In genomic region chr6:129731396-129731795, GRCh38 we compare ENCODE assay signal across 27 cellular contexts. TPM values are rescaled to one million over a fixed set of nuclear protein-coding genes. Genes with fewer than 3 reads are reported as not detected.
A peak's percentile ranks its signal among the peaks of the same experiment; 100 is the strongest.
DNase-seq lines count a peak whose midpoint lies in the region; ATAC-seq, FAIRE-seq and TF ChIP-seq lines count a peak whose summit lies in the region.
"Had no signal": no experiment of that assay in that cellular context is flagged by ENCODE, and none has a peak within 500 bp of the region (broad histone marks: within the 10 kb centered on the region; RNA-seq: fewer than 3 reads in every experiment).

No MANE protein-coding gene starts in this region.

- H2AK5ac ChIP-seq in mesendoderm (ENCODE audit: low read length), result no peak overlapping the region

- H2BK120ac ChIP-seq in mesendoderm (ENCODE audit: low read depth, low read length), result no peak overlapping the region

- no peak overlapping the region for H3K23ac ChIP-seq in mesendoderm (ENCODE audit: low read length)

- no peaks in the 10 kb centered on the region for H3K36me3 Mint-ChIP-seq in Calu3 (ENCODE audit: insufficient read depth, unreplicated experiment)
- no peaks in the 10 kb centered on the region for H3K36me3 Mint-ChIP-seq in activated CD4-positive, alpha-beta T cell treated with anti-CD3 and anti-CD28 coated beads, Interleukin-2, amount 10 ng/mL, durations not matched to agents 7 days and 5 days (ENCODE audit: low read depth)
- H3K36me3 Mint-ChIP-seq: CD14-positive monocyte had no signal

- no peaks in the 10 kb centered on the region for H3K9me3 Mint-ChIP-seq in Calu3 (ENCODE audit: low read depth, unreplicated experiment)
- no peaks in the 10 kb centered on the region for H3K9me3 Mint-ChIP-seq in activated CD4-positive, alpha-beta T cell treated with anti-CD3 and anti-CD28 coated beads, Interleukin-2, amount 10 ng/mL, durations not matched to agents 7 days and 5 days
- H3K9me3 Mint-ChIP-seq: activated naive CD8-positive, alpha-beta T cell treated with anti-CD3 and anti-CD28 coated beads, Interleukin-2, amount 10 ng/mL, durations not matched to agents 7 days and 5 days; CD14-positive monocyte; central memory CD8-positive, alpha-beta T cell; stimulated activated naive CD8-positive, alpha-beta T cell treated with anti-CD3 and anti-CD28 coated beads, Interleukin-15, Interleukin-2, amounts not matched to agents 100 ng/mL and 50 ng/mL, for 24 hours; T-helper 1 cell treated with Interleukin-12 subunit alpha and Interleukin-12 subunit beta and Interleukin-4 antibody, amounts not matched to agents 30 μg/mL and 1 μg/mL, for 36 hours had no signal

- no peaks in the 10 kb centered on the region for H3K27me3 Mint-ChIP-seq in Calu3 (ENCODE audit: unreplicated experiment)
- no peaks in the 10 kb centered on the region for H3K27me3 Mint-ChIP-seq in activated CD4-positive, alpha-beta T cell treated with anti-CD3 and anti-CD28 coated beads, Interleukin-2, amount 10 ng/mL, durations not matched to agents 7 days and 5 days
- H3K27me3 Mint-ChIP-seq: activated naive CD8-positive, alpha-beta T cell treated with anti-CD3 and anti-CD28 coated beads, Interleukin-2, amount 10 ng/mL, durations not matched to agents 7 days and 5 days; central memory CD8-positive, alpha-beta T cell; stimulated activated naive CD8-positive, alpha-beta T cell treated with anti-CD3 and anti-CD28 coated beads, Interleukin-15, Interleukin-2, amounts not matched to agents 100 ng/mL and 50 ng/mL, for 24 hours had no signal

- no peaks in the 10 kb centered on the region for H4K20me1 ChIP-seq in KMS-11 (ENCODE audit: insufficient read depth)
- no peaks in the 10 kb centered on the region for H4K20me1 ChIP-seq in GM12878 (ENCODE audit: control insufficient read depth, insufficient read depth)

- ATAC-seq in GM12878, result peak; percentile 24; the same call in 1 of the 3 replicates
- ATAC-seq in GM21367 (IDR thresholded peaks at IDR 0.05; ENCODE audit: unreplicated experiment), result no peak

- no peak overlapping the region for H3K56ac ChIP-seq in mesendoderm (ENCODE audit: low read length)

- BruUV-seq in Calu3 (replicated peaks; lab: Mats Ljungman, UMichigan) (no TSS peak), GM12878 (replicated peaks; lab: Mats Ljungman, UMichigan) (no TSS peak)

- FAIRE-seq in GM12878 (lab: Jason Lieb, UNC), result no peak

- peak overlapping the region; percentile 2 for H3K27ac Mint-ChIP-seq in Calu3 (ENCODE audit: unreplicated experiment)
- no peak overlapping the region for H3K27ac Mint-ChIP-seq in activated CD4-positive, alpha-beta T cell treated with anti-CD3 and anti-CD28 coated beads, Interleukin-2, amount 10 ng/mL, durations not matched to agents 7 days and 5 days

- H2AFZ ChIP-seq in KMS-11 (ENCODE audit: low read depth) (peak overlapping the region; percentile 51), GM12878 (ENCODE audit: control insufficient read depth, low read depth, low read length) (peak overlapping the region; percentile 83)

- H3K4me3 Mint-ChIP-seq in Calu3 (ENCODE audit: low read depth, unreplicated experiment), result no peak overlapping the region
- H3K4me3 Mint-ChIP-seq in activated CD4-positive, alpha-beta T cell treated with anti-CD3 and anti-CD28 coated beads, Interleukin-2, amount 10 ng/mL, durations not matched to agents 7 days and 5 days, result no peak overlapping the region
- H3K4me3 Mint-ChIP-seq: activated naive CD8-positive, alpha-beta T cell treated with anti-CD3 and anti-CD28 coated beads, Interleukin-2, amount 10 ng/mL, durations not matched to agents 7 days and 5 days; CD14-positive monocyte; central memory CD8-positive, alpha-beta T cell; stimulated activated naive CD8-positive, alpha-beta T cell treated with anti-CD3 and anti-CD28 coated beads, Interleukin-15, Interleukin-2, amounts not matched to agents 100 ng/mL and 50 ng/mL, for 24 hours; T-helper 1 cell treated with Interleukin-12 subunit alpha and Interleukin-12 subunit beta and Interleukin-4 antibody, amounts not matched to agents 30 μg/mL and 1 μg/mL, for 36 hours had no signal

- no peak overlapping the region for H3K18ac ChIP-seq in mesendoderm (ENCODE audit: low read length)

- WGBS in GM12878 (ENCODE audit: insufficient coverage, insufficient replicate concordance, low lambda C conversion rate, missing lambda C conversion rate), result 72% methylated on average over 4 of the region's 4 CpGs
- no CpG with 5 or more reads among the region's 4 CpGs for WGBS in mesendoderm (ENCODE audit: extremely low coverage, insufficient coverage, low lambda C conversion rate)

- in situ Hi-C loops in GM12878 (cut with MboI), result no loop called here

- DNase-seq in Calu3, result no peak
- DNase-seq in GM12878 (ENCODE audit: low read depth, low spot score), result no peak
- DNase-seq in mesendoderm, result peak; percentile 86
- no peak for DNase-seq in NCI-H1694 (lab: John Stamatoyannopoulos, UW)
- DNase-seq in NCI-H2196 (lab: John Stamatoyannopoulos, UW; ENCODE audit: unreplicated experiment), result no peak
- no peak for DNase-seq in activated CD4-positive, alpha-beta T cell treated with anti-CD3 and anti-CD28 coated beads, Interleukin-2, amount 10 ng/mL, durations not matched to agents 7 days and 5 days
- DNase-seq: activated CD8-positive, alpha-beta memory T cell treated with anti-CD3 and anti-CD28 coated beads for 24 hours; activated gamma-delta T cell; activated naive CD8-positive, alpha-beta T cell treated with anti-CD3 and anti-CD28 coated beads, Interleukin-2, amount 10 ng/mL, durations not matched to agents 7 days and 5 days; dermis blood vessel endothelial cell; EL; GOT3; KG1; NCI-H187; NCI-H2171 treated with DMSO at 0.1 percent for 48 hours; NCI-H524 treated with DMSO at 0.1 percent for 48 hours; NK-92 treated with Interleukin-12 subunit alpha and Interleukin-12 subunit beta, amount 100 ng/mL, for 24 hours; nucleus accumbens had no signal

- SMC1A ChIA-PET in GM12878 (lab: Charles Lee; ENCODE audit: uncharacterized antibody, unreplicated experiment), result interaction anchor here (0.5 to 11.3 kb wide), 28 partner anchors 8 to 320 kb away, joined by 3 to 407 read pairs (median 5); partner anchors contain the start of gene ARHGAP18

- H3K4ac ChIP-seq in mesendoderm (ENCODE audit: low read depth, low read length), result no peak overlapping the region

- no peak overlapping the region for H4K5ac ChIP-seq in mesendoderm (ENCODE audit: low read length)

- H4K8ac ChIP-seq in mesendoderm (ENCODE audit: low read depth, low read length), result no peak overlapping the region

- CTCF ChIA-PET in Calu3 (lab: Charles Lee) (interaction anchor here (0.5 to 2.8 kb wide), 6 partner anchors 22 to 333 kb away, joined by 3 to 22 read pairs (median 4); partner anchors contain the start of gene ARHGAP18), GM12878 (lab: Yijun Ruan, JAX) (interaction anchor here (0.6 to 11.3 kb wide), 25 partner anchors 9 to 290 kb away, joined by 3 to 411 read pairs (median 4); partner anchors contain the start of gene ARHGAP18)
- CTCF ChIA-PET in activated CD4-positive, alpha-beta T cell treated with anti-CD3 and anti-CD28 coated beads, Interleukin-2, amount 10 ng/mL, durations not matched to agents 7 days and 5 days (lab: Charles Lee), result interaction anchor here (0.6 to 2.7 kb wide), 7 partner anchors 8 to 134 kb away, joined by 3 to 20 read pairs (median 4); no protein-coding TSS in a partner anchor

- no peak for TF ChIP-seq RAD21 in GM12878 (IDR thresholded peaks at IDR 0.05; ENCODE audit: insufficient read depth, low read depth, low read length)

- H3K79me2 ChIP-seq in KMS-11 (ENCODE audit: insufficient read depth, low read depth), result no peaks in the 10 kb centered on the region
- no peaks in the 10 kb centered on the region for H3K79me2 ChIP-seq in GM12878 (ENCODE audit: control insufficient read depth, insufficient read depth, low read length)
- no peaks in the 10 kb centered on the region for H3K79me2 ChIP-seq in mesendoderm (ENCODE audit: control insufficient read depth, insufficient read depth, low read length)

- no peaks in the 10 kb centered on the region for H3K9me3 ChIP-seq in GM12878 (replicated peaks; ENCODE audit: control insufficient read depth, insufficient read depth, low read length)
- H3K9me3 ChIP-seq: SJSA1, thoracic aorta, vagina had no signal

- no peak for TF ChIP-seq POLR2A in GM12878 (IDR thresholded peaks at IDR 0.05; ENCODE audit: low read depth, low read length)

- H3K4me2 ChIP-seq in KMS-11, result no peak overlapping the region
- H3K4me2 ChIP-seq in GM12878 (ENCODE audit: control insufficient read depth, insufficient read depth), result no peak overlapping the region
- no peak overlapping the region for H3K4me2 ChIP-seq in mesendoderm (ENCODE audit: low read length)

- TF ChIP-seq CTCF in Calu3 (IDR thresholded peaks at IDR 0.05; ENCODE audit: unreplicated experiment), result no peak
- TF ChIP-seq CTCF in KMS-11 (conservative IDR thresholded peaks at IDR 0.05; ENCODE audit: low read depth, low read length), result no peak
- TF ChIP-seq CTCF in GM12878 (IDR thresholded peaks at IDR 0.05 in 2 of 3, conservative IDR thresholded peaks at IDR 0.05 in 1 of 3; ENCODE audit: control insufficient read depth in 2 of 3, extremely low read depth in 1 of 3, insufficient read depth in 1 of 3, low read depth in 3 of 3, low read length in 3 of 3), result no peak

- H3K36me3 ChIP-seq in KMS-11 (ENCODE audit: insufficient read depth) (no peaks in the 10 kb centered on the region), GM12878 (ENCODE audit: control insufficient read depth in 2 of 2, insufficient read depth in 2 of 2, low read length in 1 of 2) (no peaks in the 10 kb centered on the region), mesendoderm (ENCODE audit: control insufficient read depth, insufficient read depth, low read length) (no peaks in the 10 kb centered on the region)
- H3K36me3 ChIP-seq: SJSA1, thoracic aorta, vagina had no signal

- H3K27ac ChIP-seq in KMS-11 (no peak overlapping the region), GM12878 (ENCODE audit: control insufficient read depth, insufficient read depth) (no peak overlapping the region), mesendoderm (ENCODE audit: low read depth, low read length) (no peak overlapping the region)
- H3K27ac ChIP-seq: SJSA1, thoracic aorta, vagina had no signal

- H3K27me3 ChIP-seq in KMS-11 (ENCODE audit: insufficient read depth, low read depth) (no peaks in the 10 kb centered on the region), GM12878 (replicated peaks in 1 of 2; ENCODE audit: control insufficient read depth in 2 of 2, insufficient read depth in 2 of 2, low read length in 1 of 2) (no peaks in the 10 kb centered on the region), mesendoderm (ENCODE audit: insufficient read depth, low read length, poor library complexity) (no peaks in the 10 kb centered on the region)
- H3K27me3 ChIP-seq: SJSA1, vagina had no signal

- H3K4me3 ChIP-seq in KMS-11 (IDR thresholded peaks at IDR 0.05; ENCODE audit: insufficient read depth, low read depth, low read length), result no peak overlapping the region
- H3K4me3 ChIP-seq in GM12878, result no peak overlapping the region
- no peak overlapping the region for H3K4me3 ChIP-seq in mesendoderm (ENCODE audit: low read length)
- H3K4me3 ChIP-seq: SJSA1, thoracic aorta, vagina had no signal

- peaks cover 10% of the 10 kb centered on the region for H3K4me1 Mint-ChIP-seq in Calu3 (ENCODE audit: low read depth, unreplicated experiment)
- peaks cover 15% of the 10 kb centered on the region for H3K4me1 Mint-ChIP-seq in activated CD4-positive, alpha-beta T cell treated with anti-CD3 and anti-CD28 coated beads, Interleukin-2, amount 10 ng/mL, durations not matched to agents 7 days and 5 days

- H2BK15ac ChIP-seq in mesendoderm (replicated peaks; ENCODE audit: low read depth), result no peak overlapping the region

- RAD21 ChIA-PET in GM12878 (lab: Charles Lee; ENCODE audit: unreplicated experiment), result interaction anchor here (0.6 to 10.9 kb wide), 28 partner anchors 10 to 290 kb away, joined by 3 to 268 read pairs (median 5); partner anchors contain the start of gene ARHGAP18

- no peak for TF ChIP-seq EP300 in GM12878 (IDR thresholded peaks at IDR 0.05; ENCODE audit: borderline replicate concordance in 1 of 2, control insufficient read depth in 1 of 2, low read depth in 2 of 2, low read length in 2 of 2)

- H2BK5ac ChIP-seq in mesendoderm (ENCODE audit: low read length), result no peak overlapping the region

- intact Hi-C loops in Calu3 (cut with micrococcal nuclease; ENCODE audit: unreplicated experiment), result loop anchor here (2.0 to 10.0 kb wide), 3 partner anchors 64 to 293 kb away; no protein-coding TSS in a partner anchor
- intact Hi-C loops in GM12878 (cut with micrococcal nuclease; ENCODE audit: unreplicated experiment), result loop anchor here (2.0 kb wide), 1 partner anchor 17 kb away; no protein-coding TSS in a partner anchor

- H3K9ac ChIP-seq in KMS-11 (no peak overlapping the region), GM12878 (ENCODE audit: control insufficient read depth, insufficient read depth, low read length) (no peak overlapping the region), mesendoderm (ENCODE audit: low read length) (no peak overlapping the region)

- H3K4me1 ChIP-seq in KMS-11 (ENCODE audit: low read depth, poor library complexity, severe bottlenecking) (peaks cover 9% of the 10 kb centered on the region), GM12878 (ENCODE audit: control insufficient read depth, insufficient read depth, low read length) (no peaks in the 10 kb centered on the region), mesendoderm (ENCODE audit: control insufficient read depth, low read depth, low read length) (peaks cover 2% of the 10 kb centered on the region)
- H3K4me1 ChIP-seq: vagina had no signal

- H3K79me1 ChIP-seq in mesendoderm (ENCODE audit: low read length), result no peaks in the 10 kb centered on the region

- POLR2A ChIA-PET in GM12878 (lab: Charles Lee), result interaction anchor here (1.3 kb wide), 1 partner anchor 134 kb away, joined by 4 read pairs; no protein-coding TSS in a partner anchor
- POLR2A ChIA-PET in activated CD4-positive, alpha-beta T cell treated with anti-CD3 and anti-CD28 coated beads, Interleukin-2, amount 10 ng/mL, durations not matched to agents 7 days and 5 days (lab: Charles Lee), result no interaction called here

RNA-seq across cellular contexts. Expression of gene ARHGAP18, which starts 21.4 kb away (rescaled TPM):
- total RNA-seq in Calu3 (2022) (64.5 and 65.6 TPM in 2 replicates), GM12878 (2014; rRNA removed) (32.4 and 39.0 TPM in 2 replicates), GM12878 (2014; rRNA removed; fragmentation: Illumina TruSeq; extraction: Trizol) (52.1 and 52.2 TPM in 2 replicates), GM12878 (2021) (32.3 and 35.0 TPM in 2 replicates)
- 71.9 and 73.5 TPM in 2 replicates for total RNA-seq in GM12878 (2013; cell fraction: nucleolus; rRNA removed)
- polyA plus RNA-seq in GM12878 (2011; ENCODE audit: low read depth), result 11.8 TPM
- polyA plus RNA-seq in GM12878 (2011; rRNA removed) (37.7 and 62.0 TPM in 2 replicates), GM12878 (2014; fragmentation: Illumina TruSeq; extraction: Trizol) (37.5 and 45.8 TPM in 2 replicates), GM12878 (2014; fragmentation: Nextera tagmentation; extraction: Ambion mirVana) (10 to 100 TPM; 24.9 to 28.0 TPM), GM12878 (2014; rRNA removed) (14.8 and 18.2 TPM in 2 replicates), GM12878 (2016; fragmentation: Nextera tagmentation; extraction: Ambion mirVana) (10 to 100 TPM; 29.7 to 31.1 TPM)
- 12.4 and 14.5 TPM in 2 replicates for polyA plus RNA-seq in GM12878 (2011; cell fraction: cytosol; rRNA removed)
- 14.1 and 17.3 TPM in 2 replicates for polyA plus RNA-seq in GM12878 (2011; cell fraction: nucleus; rRNA removed)
- polyA plus RNA-seq in GM12878 (2012), result 20.8 and 37.4 TPM in 2 replicates
- 37.0 and 39.1 TPM in 2 replicates for polyA minus RNA-seq in GM12878 (2011; rRNA and poly(A)+ RNA removed)
- polyA minus RNA-seq in GM12878 (2011; cell fraction: cytosol; rRNA and poly(A)+ RNA removed), result 17.6 and 19.8 TPM in 2 replicates
- 38.1 and 42.7 TPM in 2 replicates for polyA minus RNA-seq in GM12878 (2011; cell fraction: nucleus; rRNA and poly(A)+ RNA removed)
- polyA plus RNA-seq in mesendoderm (2013, experiment 1 of 2), result 5.2 TPM
- 4.9 TPM for polyA plus RNA-seq in mesendoderm (2013, experiment 2 of 2)
- 1 to 10 TPM; 7.5 to 8.1 TPM for total RNA-seq in activated CD4-positive, alpha-beta T cell treated with anti-CD3 and anti-CD28 coated beads, Interleukin-2, amount 10 ng/mL, durations not matched to agents 7 days and 5 days
